Comparison of ENCODE assay signal across 8 cellular contexts in the genomic region with DNA sequence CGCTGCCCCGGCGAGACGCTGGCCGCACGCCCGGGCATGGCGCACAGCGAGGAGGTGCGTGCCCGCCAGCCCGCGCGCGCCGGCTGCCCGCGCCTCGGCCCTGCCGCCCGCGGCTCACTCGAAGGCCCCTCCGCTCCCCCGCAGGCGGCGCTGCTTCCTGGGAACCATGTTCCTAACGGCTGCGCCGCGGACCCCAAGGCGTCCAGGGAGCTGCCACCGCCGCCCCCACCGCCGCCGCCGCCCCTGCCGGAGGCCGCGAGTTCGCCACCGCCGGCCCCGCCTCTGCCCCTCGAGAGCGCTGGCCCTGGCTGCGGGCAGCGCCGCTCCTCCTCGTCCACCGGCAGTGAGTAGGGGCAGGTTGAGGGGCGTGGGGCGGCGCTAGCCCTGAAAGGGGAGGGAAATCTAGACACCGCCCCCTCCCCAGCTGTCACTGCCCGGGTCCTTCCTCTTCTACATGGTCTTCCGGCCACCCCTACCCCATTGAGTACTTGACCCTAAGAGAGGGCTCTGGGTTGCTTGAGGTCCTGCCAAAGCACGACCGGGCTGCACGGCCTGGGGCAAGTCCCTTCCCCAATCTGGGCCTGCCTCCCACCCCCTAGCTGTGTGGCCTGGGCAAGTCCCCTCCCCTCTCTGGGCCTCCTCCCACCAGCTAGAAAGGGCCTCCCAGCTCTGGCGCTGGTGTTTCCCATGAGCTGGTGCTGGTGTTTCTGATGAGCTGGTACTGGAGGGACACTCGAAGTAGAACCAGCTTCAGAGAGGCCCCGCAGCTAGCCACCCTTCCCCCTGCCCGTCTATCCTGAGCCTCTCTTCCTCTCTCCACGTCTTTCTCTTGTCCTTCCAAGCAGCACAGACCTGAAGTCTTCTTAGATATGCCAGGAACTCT. TPM values are rescaled to one million over a fixed set of nuclear protein-coding genes. Genes with fewer than 3 reads are reported as not detected.
DNase-seq lines count a peak whose midpoint lies in the region; ATAC-seq and TF ChIP-seq lines count a peak whose summit lies in the region.

No MANE protein-coding gene starts in this region.

- no peak overlapping the region for H3K4me3 Mint-ChIP-seq in activated T-cell treated with anti-CD3 and anti-CD28 coated beads, Interleukin-2, amount 50 U/mL, for 24 hours

- no peak overlapping the region for H3K4me3 ChIP-seq in hepatocyte
- peak overlapping the region; percentile 10 to 29 for H3K4me3 ChIP-seq in tibial artery

- no peaks in the 10 kb centered on the region for H3K9me3 Mint-ChIP-seq in activated T-cell treated with anti-CD3 and anti-CD28 coated beads, Interleukin-2, amount 50 U/mL, for 24 hours

- H3K79me2 ChIP-seq in hepatocyte = no peaks in the 10 kb centered on the region

- 12% methylated on average over 23 of the region's 66 CpGs for WGBS in hepatocyte (ENCODE audit: low lambda C conversion rate, missing lambda C conversion rate)

- H3K27me3 ChIP-seq in hepatocyte = peaks cover 20% of the 10 kb centered on the region
- peaks cover 0 to 84% of the 10 kb centered on the region in 2 donors for H3K27me3 ChIP-seq in tibial artery

- peaks cover 19% of the 10 kb centered on the region for H3K4me1 ChIP-seq in hepatocyte (ENCODE audit: insufficient read depth)
- H3K4me1 ChIP-seq in tibial artery = peaks cover 0 to 25% (median 20%) of the 10 kb centered on the region in 4 donors

- intact Hi-C loops in tibial artery (cut with DNase I; ENCODE audit: low total_unique reads) = no loop called here

- peak; percentile 49 for DNase-seq in activated T-cell treated with anti-CD3 and anti-CD28 coated beads, Interleukin-2, amount 50 U/mL, for 24 hours
- DNase-seq in activated T-cell treated with anti-CD3 and anti-CD28 coated beads, Interleukin-2, amount 50 U/mL, for 48 hours = no peak
- peak; percentile 36 for DNase-seq in T-helper 22 cell (ENCODE audit: low read depth)
- peak; percentile 73 for DNase-seq in hepatocyte (ENCODE audit: low spot score)
- no peak for DNase-seq in tibial artery
- DNase-seq in GM03348 (ENCODE audit: low spot score) = no peak

- H3K27ac ChIP-seq in hepatocyte (peak overlapping the region; percentile 23), tibial artery (no peak overlapping the region)

- ATAC-seq in HG03039 (IDR thresholded peaks at IDR 0.05; ENCODE audit: unreplicated experiment) = no peak
- no peak for ATAC-seq in GM19395 (IDR thresholded peaks at IDR 0.05; ENCODE audit: unreplicated experiment)

- peaks cover 75% of the 10 kb centered on the region for H3K27me3 Mint-ChIP-seq in activated T-cell treated with anti-CD3 and anti-CD28 coated beads, Interleukin-2, amount 50 U/mL, for 24 hours

- no peaks in the 10 kb centered on the region for H3K36me3 Mint-ChIP-seq in activated T-cell treated with anti-CD3 and anti-CD28 coated beads, Interleukin-2, amount 50 U/mL, for 24 hours (ENCODE audit: low read depth)

- H3K4me2 ChIP-seq in hepatocyte = peak overlapping the region; percentile 81

- H3K9me3 ChIP-seq in hepatocyte (ENCODE audit: low read depth) (no peaks in the 10 kb centered on the region), tibial artery (no peaks in the 10 kb centered on the region)

- peaks cover 19% of the 10 kb centered on the region for H3K4me1 Mint-ChIP-seq in activated T-cell treated with anti-CD3 and anti-CD28 coated beads, Interleukin-2, amount 50 U/mL, for 24 hours (ENCODE audit: low read depth)

- H3K9me2 ChIP-seq in hepatocyte (replicated peaks; ENCODE audit: insufficient read depth) = no peaks in the 10 kb centered on the region

- H2AFZ ChIP-seq in hepatocyte = no peak overlapping the region

- TF ChIP-seq CTCF in hepatocyte (IDR thresholded peaks at IDR 0.05; ENCODE audit: poor library complexity) = no peak
- no peak for TF ChIP-seq CTCF in tibial artery (IDR thresholded peaks at IDR 0.05)

- H3K36me3 ChIP-seq in hepatocyte (replicated peaks; ENCODE audit: insufficient read depth, low read depth) = no peaks in the 10 kb centered on the region
- no peaks in the 10 kb centered on the region for H3K36me3 ChIP-seq in tibial artery

- no peaks in the 10 kb centered on the region for H4K20me1 ChIP-seq in hepatocyte (ENCODE audit: insufficient read depth, poor library complexity, severe bottlenecking)

- H3K27ac Mint-ChIP-seq in activated T-cell treated with anti-CD3 and anti-CD28 coated beads, Interleukin-2, amount 50 U/mL, for 24 hours = no peak overlapping the region

RNA-seq across cellular contexts. Expression of a gene that starts 17.0 kb away (rescaled TPM):
- total RNA-seq in hepatocyte = 4.8 and 14.0 TPM in 2 replicates
- polyA plus RNA-seq in hepatocyte = 7.1 and 16.9 TPM in 2 replicates

RNA-seq across cellular contexts. Expression of a gene that starts 24.4 kb away (rescaled TPM):
- total RNA-seq in hepatocyte = 21.4 and 31.1 TPM in 2 replicates
- 48.4 and 65.7 TPM in 2 replicates for polyA plus RNA-seq in hepatocyte

RNA-seq across cellular contexts. Expression of a gene that starts 29.3 kb away (rescaled TPM):
- 0.27 and 0.44 TPM in 2 replicates for total RNA-seq in hepatocyte
- 0.36 and 1.2 TPM in 2 replicates for polyA plus RNA-seq in hepatocyte

RNA-seq across cellular contexts. Expression of a gene that starts 42.5 kb away (rescaled TPM):
- 11.6 and 13.3 TPM in 2 replicates for total RNA-seq in hepatocyte
- polyA plus RNA-seq in hepatocyte = 9.3 and 11.5 TPM in 2 replicates

RNA-seq across cellular contexts. Expression of a gene that starts 55.4 kb away (rescaled TPM):
- total RNA-seq in hepatocyte = 20.3 and 25.8 TPM in 2 replicates
- polyA plus RNA-seq in hepatocyte = 38.1 and 39.9 TPM in 2 replicates

Comparison
In these comparisons a context has a peak if more than half of its experiments do, and no peak if none do; other contexts are left out.
1. DNase-seq: peak in activated T-cell treated with anti-CD3 and anti-CD28 coated beads, Interleukin-2, amount 50 U/mL, for 24 hours (single experiment), T-helper 22 cell (single experiment) and hepatocyte (single experiment); none in activated T-cell treated with anti-CD3 and anti-CD28 coated beads, Interleukin-2, amount 50 U/mL, for 48 hours (0 of 2), tibial artery (0 of 2) and GM03348 (single experiment).